ENCODE assay signal across 8 cellular contexts in the genomic region with DNA sequence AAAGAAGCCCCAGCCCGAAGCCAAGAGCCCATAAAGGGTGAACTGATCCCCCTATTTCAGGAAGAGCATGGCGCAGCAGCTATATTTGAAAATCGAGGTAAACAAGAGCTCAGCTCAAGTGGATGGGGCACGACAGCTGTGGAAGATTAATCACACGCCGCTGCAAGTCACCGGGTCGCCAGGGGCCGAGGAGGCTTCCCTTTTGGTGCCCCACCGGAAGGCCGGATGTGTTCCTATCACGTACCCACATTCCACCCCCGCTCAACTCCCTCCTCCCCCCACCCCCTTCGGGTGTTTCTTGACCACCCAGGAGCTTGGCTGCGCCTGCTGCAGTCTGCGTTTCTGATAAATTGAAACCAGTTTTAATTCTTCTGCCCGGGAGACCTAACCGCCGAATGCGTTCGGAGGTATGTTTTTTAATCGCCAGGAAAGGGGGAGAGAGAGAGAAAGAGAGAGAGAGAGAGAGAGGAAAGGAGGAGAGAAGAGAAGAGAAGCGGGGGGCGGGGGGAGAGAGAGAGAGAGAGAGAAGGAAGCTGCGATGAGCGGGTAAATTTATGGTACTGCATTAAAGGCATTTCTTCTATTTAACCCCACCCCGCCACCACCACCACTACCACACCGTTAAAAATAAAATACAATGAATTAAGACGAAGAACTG. TPM values are rescaled to one million over a fixed set of nuclear protein-coding genes. Genes with fewer than 3 reads are reported as not detected.
A peak's percentile ranks its signal among the peaks of the same experiment; 100 is the strongest.
DNase-seq lines count a peak whose midpoint lies in the region; ATAC-seq and TF ChIP-seq lines count a peak whose summit lies in the region.

No MANE protein-coding gene starts in this region.

- peak; percentile 12 for ATAC-seq in GM23338
- no peak for ATAC-seq in thoracic aorta (ENCODE audit: insufficient number of reproducible peaks, low FRiP score, low read depth)
- ATAC-seq in GM19328 (IDR thresholded peaks at IDR 0.05; ENCODE audit: unreplicated experiment) = no peak

- no peak for TF ChIP-seq CTCF in GM23338 (conservative IDR thresholded peaks at IDR 0.05; ENCODE audit: low read depth in 2 of 2)
- no peak for TF ChIP-seq CTCF in thoracic aorta (IDR thresholded peaks at IDR 0.05)

- no peaks in the 10 kb centered on the region for H3F3A ChIP-seq in GM23338 (replicated peaks; ENCODE audit: low read depth)

- H3K4me1 Mint-ChIP-seq in GM23338 (peaks cover 26% of the 10 kb centered on the region), immature natural killer cell (peaks cover 24 to 32% of the 10 kb centered on the region in 2 donors)
- H3K4me1 Mint-ChIP-seq in activated naive CD8-positive, alpha-beta T cell treated with anti-CD3 and anti-CD28 coated beads for 36 hours = peaks cover 19% of the 10 kb centered on the region

- H3K27me3 Mint-ChIP-seq in GM23338 (ENCODE audit: insufficient read depth, low read depth, poor library complexity) (peaks cover 44% of the 10 kb centered on the region), immature natural killer cell (ENCODE audit: low read depth in 3 of 3) (peaks cover 14 to 20% (median 14%) of the 10 kb centered on the region in 3 donors)
- peaks cover 60% of the 10 kb centered on the region for H3K27me3 Mint-ChIP-seq in activated naive CD8-positive, alpha-beta T cell treated with anti-CD3 and anti-CD28 coated beads for 36 hours

- H3K4me3 Mint-ChIP-seq in GM23338 (peak overlapping the region; percentile 85), immature natural killer cell (peak overlapping the region; percentile 75 to 90 (median 85))
- H3K4me3 Mint-ChIP-seq in activated naive CD8-positive, alpha-beta T cell treated with anti-CD3 and anti-CD28 coated beads for 36 hours = peak overlapping the region; percentile 85

- H4K20me1 ChIP-seq in BLaER1 (peaks cover 30% of the 10 kb centered on the region), GM23338 (replicated peaks; ENCODE audit: insufficient read depth) (no peaks in the 10 kb centered on the region)

- H3K4me1 ChIP-seq in BLaER1 (peaks cover 36% of the 10 kb centered on the region), GM23338 (ENCODE audit: insufficient read depth) (peaks cover 26% of the 10 kb centered on the region), thoracic aorta (ENCODE audit: control insufficient read depth in 1 of 2, low read depth in 2 of 2) (peaks cover 14% of the 10 kb centered on the region in 2 donors)

- peak overlapping the region; percentile 99 for H3K4me2 ChIP-seq in BLaER1
- H3K4me2 ChIP-seq in GM23338 = peak overlapping the region; percentile 100

- peaks cover 12% of the 10 kb centered on the region for H3K9me2 ChIP-seq in GM23338 (ENCODE audit: insufficient read depth)

- H3K36me3 ChIP-seq in BLaER1 (no peaks in the 10 kb centered on the region), GM23338 (ENCODE audit: insufficient read depth) (no peaks in the 10 kb centered on the region; the same call in 1 of the 2 replicates), thoracic aorta (no peaks in the 10 kb centered on the region)

- H3K27me3 ChIP-seq in BLaER1 (peaks cover 46% of the 10 kb centered on the region), GM23338 (ENCODE audit: insufficient read depth) (peaks cover 58% of the 10 kb centered on the region), thoracic aorta (replicated peaks; ENCODE audit: insufficient read depth) (no peaks in the 10 kb centered on the region)

- H3K27ac Mint-ChIP-seq in GM23338 (no peak overlapping the region), immature natural killer cell (no peak overlapping the region)
- H3K27ac Mint-ChIP-seq in activated naive CD8-positive, alpha-beta T cell treated with anti-CD3 and anti-CD28 coated beads for 36 hours = peak overlapping the region; percentile 58

- H3K9me3 ChIP-seq in BLaER1 (no peaks in the 10 kb centered on the region), thoracic aorta (no peaks in the 10 kb centered on the region)

- peak overlapping the region; percentile 94 for H2AFZ ChIP-seq in GM23338

- no peaks in the 10 kb centered on the region; the same call in 2 of the 3 replicates for H3K36me3 Mint-ChIP-seq in GM23338 (ENCODE audit: low read depth)
- H3K36me3 Mint-ChIP-seq in activated naive CD8-positive, alpha-beta T cell treated with anti-CD3 and anti-CD28 coated beads for 36 hours = peaks cover 8% of the 10 kb centered on the region
- no peaks in the 10 kb centered on the region for H3K36me3 Mint-ChIP-seq in immature natural killer cell

- H3K4me3 ChIP-seq in BLaER1 (peak overlapping the region; percentile 69), GM23338 (peak overlapping the region; percentile 88), thoracic aorta (peak overlapping the region; percentile 63)

- H3K27ac ChIP-seq in BLaER1 (no peak overlapping the region), GM23338 (ENCODE audit: low read depth) (peak overlapping the region; percentile 34; the same call in 1 of the 2 replicates), thoracic aorta (no peak overlapping the region)

- H3K9me3 Mint-ChIP-seq in GM23338 (no peaks in the 10 kb centered on the region; the same call in 2 of the 3 replicates), immature natural killer cell (peaks cover 0 to 2% (median 0%) of the 10 kb centered on the region in 6 donors)
- peaks cover 2% of the 10 kb centered on the region for H3K9me3 Mint-ChIP-seq in activated naive CD8-positive, alpha-beta T cell treated with anti-CD3 and anti-CD28 coated beads for 36 hours

- no peak overlapping the region for H3K9ac ChIP-seq in BLaER1

- DNase-seq in GM23338 (ENCODE audit: low spot score) (peak; percentile 81), immature natural killer cell (no peak), thoracic aorta (ENCODE audit: low spot score) (no peak), AG08395 (ENCODE audit: low spot score) (no peak), amniotic stem cell (lab: John Stamatoyannopoulos, UW) (no peak)
- DNase-seq in activated naive CD8-positive, alpha-beta T cell treated with anti-CD3 and anti-CD28 coated beads for 36 hours = peak; percentile 25

- H3K79me2 ChIP-seq in GM23338 (replicated peaks; ENCODE audit: insufficient read depth) = no peaks in the 10 kb centered on the region

TF ChIP-seq in GM23338, 12 proteins besides CTCF, POLR2A, EP300 and RAD21:
- TF ChIP-seq EZH2 (IDR thresholded peaks at IDR 0.05; ENCODE audit: low read depth, unreplicated experiment) = no peak
- 0 out of 2 replicates have a peak, but pooled peaks have one; percentile 44 for TF ChIP-seq ETS1 (IDR thresholded peaks at IDR 0.05)

RNA-seq across cellular contexts. Expression of gene SLC8A3, which starts 1.8 kb away (rescaled TPM):
- 1.9 and 2.0 TPM in 2 replicates for total RNA-seq in GM23338 (2014; rRNA removed; shearing (Covaris generic))
- polyA plus RNA-seq in GM23338 (2016; fragmentation: Nextera tagmentation; extraction: Ambion mirVana) (0.31 and 0.82 TPM in 2 replicates), immature natural killer cell (under 1 TPM in 1 of 3 donors, not detected in 2; 0.21 TPM)
- total RNA-seq in activated naive CD8-positive, alpha-beta T cell treated with anti-CD3 and anti-CD28 coated beads for 36 hours = under 1 TPM; 0.62 to 0.72 TPM
- total RNA-seq in thoracic aorta = under 1 TPM; 0.49 to 0.95 TPM

Comparison
In these comparisons a context has a peak if more than half of its experiments do, and no peak if none do; other contexts are left out.
1. DNase-seq: peak in GM23338 (single experiment) and activated naive CD8-positive, alpha-beta T cell treated with anti-CD3 and anti-CD28 coated beads for 36 hours (single experiment); none in immature natural killer cell (0 of 3), thoracic aorta (single experiment), AG08395 (single experiment) and amniotic stem cell (single experiment).
2. Peak in every context shown above with its lines, with median percentiles within 50 percentile points of each other: H3K4me3 ChIP-seq and H3K4me3 Mint-ChIP-seq.